1 cellular context compared by ENCODE assay signal in the genomic region with DNA sequence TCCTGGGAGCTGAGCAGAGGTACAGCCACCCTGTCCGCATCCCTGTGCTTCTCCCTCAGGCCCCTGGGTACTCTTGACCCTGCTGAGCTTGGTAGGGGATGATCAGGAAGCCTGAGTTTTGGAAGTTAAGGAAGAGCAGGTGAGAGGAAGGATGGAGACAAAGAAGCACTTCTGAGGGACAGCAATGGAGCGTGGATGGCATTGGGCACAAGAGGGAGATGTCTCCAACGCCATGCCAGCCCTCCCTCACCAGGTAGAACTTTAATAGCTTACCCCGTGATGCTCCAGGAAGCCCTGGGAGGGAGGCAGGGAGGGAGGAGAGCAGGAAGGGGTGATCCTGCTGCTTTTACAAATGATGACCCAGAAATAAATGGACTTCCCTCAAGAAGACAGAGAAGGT.
TF ChIP-seq lines count a peak whose summit lies in the region.

No MANE protein-coding gene starts in this region.

TF ChIP-seq in H1, 55 proteins besides CTCF, POLR2A, EP300 and RAD21 (continued from another document):
- TF ChIP-seq CHD7 (IDR thresholded peaks at IDR 0.05; ENCODE audit: insufficient replicate concordance, low read length) (no peak), TEAD4 (IDR thresholded peaks at IDR 0.05; ENCODE audit: low read depth, low read length) (no peak), SAP30 (IDR thresholded peaks at IDR 0.05; ENCODE audit: insufficient read depth, insufficient replicate concordance, low read length) (no peak), SIN3A (conservative IDR thresholded peaks at IDR 0.05 in 1 of 2, IDR thresholded peaks at IDR 0.05 in 1 of 2; ENCODE audit: low read depth in 1 of 2, low read length in 2 of 2) (no peak), TAF7 (optimal IDR thresholded peaks at IDR 0.05; ENCODE audit: borderline replicate concordance, low read depth, low read length) (no peak), ASH2L (IDR thresholded peaks at IDR 0.05; ENCODE audit: low read length) (no peak), JUND (IDR thresholded peaks at IDR 0.05; ENCODE audit: low read length) (no peak)
TF ChIP-seq in H1: peak in this region for 0.
